Comparison of ENCODE assay signal across 11 cellular contexts in genomic region chr2:207502799-207503198, GRCh38. TPM values are rescaled to one million over a fixed set of nuclear protein-coding genes. Genes with fewer than 3 reads are reported as not detected.
A peak's percentile ranks its signal among the peaks of the same experiment; 100 is the strongest.
DNase-seq lines count a peak whose midpoint lies in the region; ATAC-seq and TF ChIP-seq lines count a peak whose summit lies in the region.
"Had no signal": no experiment of that assay in that cellular context is flagged by ENCODE, and none has a peak within 500 bp of the region (broad histone marks: within the 10 kb centered on the region; RNA-seq: fewer than 3 reads in every experiment).

No MANE protein-coding gene starts in this region.

- TF ChIP-seq POLR2A in esophagus muscularis mucosa (IDR thresholded peaks at IDR 0.05; ENCODE audit: low read depth) = no peak

- no peak overlapping the region for H3K27ac Mint-ChIP-seq in activated CD8-positive, alpha-beta T cell treated with anti-CD3 and anti-CD28 coated beads, Interleukin-2, amount 10 ng/mL, durations not matched to agents 7 days and 5 days
- no peak overlapping the region for H3K27ac Mint-ChIP-seq in HFFc6

- TF ChIP-seq CTCF in DOHH2 (IDR thresholded peaks at IDR 0.05; ENCODE audit: low read depth, low read length, poor library complexity, severe bottlenecking) (no peak), esophagus muscularis mucosa (IDR thresholded peaks at IDR 0.05) (no peak), HFFc6 (IDR thresholded peaks at IDR 0.05) (no peak)

- H3K9me3 Mint-ChIP-seq in activated CD8-positive, alpha-beta T cell treated with anti-CD3 and anti-CD28 coated beads, Interleukin-2, amount 10 ng/mL, durations not matched to agents 7 days and 5 days (ENCODE audit: insufficient read depth) = no peaks in the 10 kb centered on the region
- H3K9me3 Mint-ChIP-seq in HFFc6 = no peaks in the 10 kb centered on the region

- ATAC-seq in GM21447 (IDR thresholded peaks at IDR 0.05; ENCODE audit: unreplicated experiment) (peak; percentile 46), HG03280 (IDR thresholded peaks at IDR 0.05; ENCODE audit: unreplicated experiment) (peak; percentile 46)
- ATAC-seq in activated CD8-positive, alpha-beta T cell treated with anti-CD3 and anti-CD28 coated beads, Interleukin-2, amount 10 ng/mL, durations not matched to agents 7 days and 5 days = no peak

- H3K4me1 ChIP-seq in DOHH2 (ENCODE audit: control insufficient read depth, low read length) (peaks cover 49% of the 10 kb centered on the region), esophagus muscularis mucosa (peaks cover 41 to 52% (median 47%) of the 10 kb centered on the region in 4 donors)

- DNase-seq in esophagus muscularis mucosa (ENCODE audit: extremely low spot score) (peak; percentile 70), DMS 273 (lab: John Stamatoyannopoulos, UW; ENCODE audit: unreplicated experiment) (no peak), HFFc6 (no peak)
- no peak for DNase-seq in stimulated activated CD4-positive, alpha-beta T cell treated with anti-CD3 and anti-CD28 coated beads, Interleukin-4, amount 100 ng/mL, for 24 hours
- no peak for DNase-seq in activated CD8-positive, alpha-beta T cell treated with anti-CD3 and anti-CD28 coated beads, Interleukin-2, amount 10 ng/mL, durations not matched to agents 7 days and 5 days
- DNase-seq: activated CD8-positive, alpha-beta memory T cell treated with anti-CD3 and anti-CD28 coated beads, Interleukin-2, amount 50 U/mL, for 48 hours; central memory CD4-positive, alpha-beta T cell had no signal

- H3K27me3 ChIP-seq in DOHH2 (ENCODE audit: control insufficient read depth, low read length) = peaks cover 25% of the 10 kb centered on the region; the same call in 1 of the 2 replicates
- H3K27me3 ChIP-seq in esophagus muscularis mucosa = no peaks in the 10 kb centered on the region
- H3K27me3 ChIP-seq: neutrophil had no signal

- no peak overlapping the region for H3K4me3 ChIP-seq in DOHH2 (ENCODE audit: low read length)
- no peak overlapping the region for H3K4me3 ChIP-seq in esophagus muscularis mucosa

- WGBS in esophagus muscularis mucosa = 72% methylated on average over 4 of the region's 4 CpGs

- H3K79me2 ChIP-seq in DOHH2 (ENCODE audit: control insufficient read depth, low read length) = no peaks in the 10 kb centered on the region

- no peak for TF ChIP-seq EP300 in esophagus muscularis mucosa (IDR thresholded peaks at IDR 0.05)

- H3K27ac ChIP-seq in DOHH2 (ENCODE audit: low read depth, low read length) (no peak overlapping the region), esophagus muscularis mucosa (replicated peaks in 1 of 4) (no peak overlapping the region)

- H3K9me2 ChIP-seq in DOHH2 (replicated peaks; ENCODE audit: control insufficient read depth, low read length) = no peaks in the 10 kb centered on the region

- no peaks in the 10 kb centered on the region for H3K36me3 Mint-ChIP-seq in activated CD8-positive, alpha-beta T cell treated with anti-CD3 and anti-CD28 coated beads, Interleukin-2, amount 10 ng/mL, durations not matched to agents 7 days and 5 days (ENCODE audit: low read depth)
- H3K36me3 Mint-ChIP-seq in HFFc6 (ENCODE audit: low read depth) = no peaks in the 10 kb centered on the region

- H3K4me1 Mint-ChIP-seq in activated CD8-positive, alpha-beta T cell treated with anti-CD3 and anti-CD28 coated beads, Interleukin-2, amount 10 ng/mL, durations not matched to agents 7 days and 5 days (ENCODE audit: low read depth) = peaks cover 81% of the 10 kb centered on the region
- H3K4me1 Mint-ChIP-seq in HFFc6 (ENCODE audit: low read depth) = peaks cover 62% of the 10 kb centered on the region

- CTCF ChIA-PET in activated CD8-positive, alpha-beta T cell treated with anti-CD3 and anti-CD28 coated beads, Interleukin-2, amount 10 ng/mL, durations not matched to agents 7 days and 5 days (lab: Charles Lee) = interaction anchor here (0.7 to 1.4 kb wide), 4 partner anchors 8 to 30 kb away, joined by 3 to 4 read pairs (median 3); no protein-coding TSS in a partner anchor

- no peaks in the 10 kb centered on the region for H3K27me3 Mint-ChIP-seq in activated CD8-positive, alpha-beta T cell treated with anti-CD3 and anti-CD28 coated beads, Interleukin-2, amount 10 ng/mL, durations not matched to agents 7 days and 5 days (ENCODE audit: low read depth)
- no peaks in the 10 kb centered on the region for H3K27me3 Mint-ChIP-seq in HFFc6 (ENCODE audit: insufficient read depth)

- POLR2A ChIA-PET in activated CD8-positive, alpha-beta T cell treated with anti-CD3 and anti-CD28 coated beads, Interleukin-2, amount 10 ng/mL, durations not matched to agents 7 days and 5 days (lab: Charles Lee) = interaction anchor here (1.2 to 1.7 kb wide), 2 partner anchors 27 to 28 kb away, joined by 4 to 6 read pairs; partner anchors contain the start of gene CREB1

- no peaks in the 10 kb centered on the region for H3K36me3 ChIP-seq in DOHH2 (ENCODE audit: control insufficient read depth, low read length)
- no peaks in the 10 kb centered on the region for H3K36me3 ChIP-seq in esophagus muscularis mucosa
- H3K36me3 ChIP-seq: neutrophil had no signal

- intact Hi-C loops in esophagus muscularis mucosa (cut with DNase I) = no loop called here

- H3F3A ChIP-seq in DOHH2 (ENCODE audit: control insufficient read depth, insufficient read depth) = no peaks in the 10 kb centered on the region

- no peaks in the 10 kb centered on the region for H4K20me1 ChIP-seq in DOHH2 (ENCODE audit: control insufficient read depth, insufficient read depth, low read depth, low read length)

- peak overlapping the region; percentile 37 for H3K4me2 ChIP-seq in DOHH2 (ENCODE audit: low read length)

- H3K9me3 ChIP-seq in DOHH2 (ENCODE audit: control insufficient read depth, insufficient read depth, low read length) (no peaks in the 10 kb centered on the region), esophagus muscularis mucosa (no peaks in the 10 kb centered on the region)
- H3K9me3 ChIP-seq: neutrophil had no signal

- no peak overlapping the region for H3K4me3 Mint-ChIP-seq in activated CD8-positive, alpha-beta T cell treated with anti-CD3 and anti-CD28 coated beads, Interleukin-2, amount 10 ng/mL, durations not matched to agents 7 days and 5 days
- no peak overlapping the region for H3K4me3 Mint-ChIP-seq in HFFc6

RNA-seq across cellular contexts. Expression of gene CREB1, which starts 27.0 kb away (rescaled TPM):
- 10 to 100 TPM; 31.1 to 51.5 (median 43.3) TPM for total RNA-seq in esophagus muscularis mucosa
- total RNA-seq in activated CD8-positive, alpha-beta T cell treated with anti-CD3 and anti-CD28 coated beads, Interleukin-2, amount 10 ng/mL, durations not matched to agents 7 days and 5 days = 100 to 1,000 TPM in 1 of 2 experiments, 10 to 100 TPM in 1; 87.6 to 103 TPM
- total RNA-seq in HFFc6 (2021; fragmentation: NEBNext Ultra II Directional; extraction: Animal tissue kit (Norgen Biotek cat#: 25700)) = 10 to 100 TPM; 32.9 to 51.8 (median 48.9) TPM
